In the genomic region with DNA sequence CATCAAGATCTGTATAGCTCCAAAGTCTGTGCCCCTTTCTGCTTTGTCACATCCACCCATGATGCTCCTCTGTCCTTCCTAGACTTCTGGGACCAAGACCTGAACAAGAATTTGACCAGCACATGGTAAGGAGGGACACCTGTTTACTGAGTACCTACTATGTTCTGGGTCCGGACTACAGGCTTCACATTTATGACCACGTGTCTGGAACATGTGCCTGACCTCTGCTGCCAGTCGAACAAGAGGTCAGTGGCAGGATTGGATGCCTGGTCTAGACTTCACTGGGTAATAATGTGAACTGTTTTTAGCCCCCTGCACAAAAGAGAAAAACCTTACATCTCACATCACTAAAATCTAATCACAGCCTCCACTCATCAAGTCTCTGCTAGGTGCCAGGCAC, we compare ENCODE assay signal across 1 cellular context.
TF ChIP-seq lines count a peak whose summit lies in the region.

No MANE protein-coding gene starts in this region.

TF ChIP-seq in HepG2, 621 proteins besides CTCF, POLR2A, EP300 and RAD21 (continued from another document):
- TF ChIP-seq PBX3 (CRISPR knock-in tag; IDR thresholded peaks at IDR 0.05; ENCODE audit: borderline replicate concordance), result no peak
- no peak for TF ChIP-seq PAX8 (CRISPR knock-in tag; IDR thresholded peaks at IDR 0.05; ENCODE audit: borderline replicate concordance)
- TF ChIP-seq, protein P1, sequence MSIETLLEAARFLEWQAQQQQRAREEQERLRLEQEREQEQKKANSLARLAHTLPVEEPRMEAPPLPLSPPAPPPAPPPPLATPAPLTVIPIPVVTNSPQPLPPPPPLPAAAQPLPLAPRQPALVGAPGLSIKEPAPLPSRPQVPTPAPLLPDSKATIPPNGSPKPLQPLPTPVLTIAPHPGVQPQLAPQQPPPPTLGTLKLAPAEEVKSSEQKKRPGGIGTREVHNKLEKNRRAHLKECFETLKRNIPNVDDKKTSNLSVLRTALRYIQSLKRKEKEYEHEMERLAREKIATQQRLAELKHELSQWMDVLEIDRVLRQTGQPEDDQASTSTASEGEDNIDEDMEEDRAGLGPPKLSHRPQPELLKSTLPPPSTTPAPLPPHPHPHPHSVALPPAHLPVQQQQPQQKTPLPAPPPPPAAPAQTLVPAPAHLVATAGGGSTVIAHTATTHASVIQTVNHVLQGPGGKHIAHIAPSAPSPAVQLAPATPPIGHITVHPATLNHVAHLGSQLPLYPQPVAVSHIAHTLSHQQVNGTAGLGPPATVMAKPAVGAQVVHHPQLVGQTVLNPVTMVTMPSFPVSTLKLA (IDR thresholded peaks at IDR 0.05), result peak; percentile 88
